Comparison of ENCODE assay signal across 1 cellular context in the genomic region with DNA sequence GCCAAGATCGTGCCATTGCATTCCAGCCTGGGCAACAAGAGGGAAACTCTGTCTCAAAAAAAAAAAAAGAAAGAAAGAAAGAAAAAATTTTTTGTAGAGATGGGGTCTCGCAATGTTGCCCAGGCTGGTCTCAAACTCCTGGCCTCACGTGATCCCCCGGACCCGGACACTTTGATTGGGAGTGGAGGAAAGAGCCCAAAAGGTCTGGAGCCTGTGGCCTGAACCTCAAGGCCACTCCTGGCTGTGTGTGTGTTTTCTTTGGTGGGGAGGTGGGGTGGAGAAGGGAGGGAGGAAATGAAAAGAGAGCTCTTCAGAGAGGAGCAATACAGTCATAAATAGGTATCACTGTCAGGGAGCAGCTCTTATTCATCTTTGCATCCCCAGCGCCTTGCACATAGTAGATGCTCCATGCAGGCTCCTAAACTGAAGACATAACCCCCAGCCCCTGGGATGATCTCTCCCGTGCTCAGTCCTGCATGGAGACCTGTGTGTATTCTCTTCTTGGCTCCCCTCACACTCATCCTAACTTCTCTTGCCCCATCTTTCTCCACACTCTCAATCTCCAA.
TF ChIP-seq lines count a peak whose summit lies in the region.

No MANE protein-coding gene starts in this region.

TF ChIP-seq in HepG2, 621 proteins besides CTCF, POLR2A, EP300 and RAD21 (continued from another document and continues in another):
- TF ChIP-seq IRF1 (CRISPR knock-in tag; IDR thresholded peaks at IDR 0.05; ENCODE audit: low read depth), result no peak
- no peak for TF ChIP-seq ZNF547 (CRISPR knock-in tag; IDR thresholded peaks at IDR 0.05)
- no peak for TF ChIP-seq POLR2G (IDR thresholded peaks at IDR 0.05; ENCODE audit: low read depth, low read length)
- TF ChIP-seq NR2F6 (IDR thresholded peaks at IDR 0.05), result no peak
- 0 out of 2 replicates have a peak, but pooled peaks have one; percentile 15 for TF ChIP-seq NR2F6 (CRISPR knock-in tag; IDR thresholded peaks at IDR 0.05)
- no peak for TF ChIP-seq ELF1 (CRISPR knock-in tag; IDR thresholded peaks at IDR 0.05)
- TF ChIP-seq ZNF776 (CRISPR knock-in tag; IDR thresholded peaks at IDR 0.05), result no peak
- TF ChIP-seq ZNF33B (CRISPR knock-in tag; IDR thresholded peaks at IDR 0.05), result no peak
- no peak for TF ChIP-seq ZNF567 (CRISPR knock-in tag; IDR thresholded peaks at IDR 0.05; ENCODE audit: borderline replicate concordance)
- TF ChIP-seq HOXA5 (CRISPR knock-in tag; IDR thresholded peaks at IDR 0.05), result no peak
- TF ChIP-seq ZNF17 (CRISPR knock-in tag; IDR thresholded peaks at IDR 0.05), result no peak
- TF ChIP-seq, protein P1, sequence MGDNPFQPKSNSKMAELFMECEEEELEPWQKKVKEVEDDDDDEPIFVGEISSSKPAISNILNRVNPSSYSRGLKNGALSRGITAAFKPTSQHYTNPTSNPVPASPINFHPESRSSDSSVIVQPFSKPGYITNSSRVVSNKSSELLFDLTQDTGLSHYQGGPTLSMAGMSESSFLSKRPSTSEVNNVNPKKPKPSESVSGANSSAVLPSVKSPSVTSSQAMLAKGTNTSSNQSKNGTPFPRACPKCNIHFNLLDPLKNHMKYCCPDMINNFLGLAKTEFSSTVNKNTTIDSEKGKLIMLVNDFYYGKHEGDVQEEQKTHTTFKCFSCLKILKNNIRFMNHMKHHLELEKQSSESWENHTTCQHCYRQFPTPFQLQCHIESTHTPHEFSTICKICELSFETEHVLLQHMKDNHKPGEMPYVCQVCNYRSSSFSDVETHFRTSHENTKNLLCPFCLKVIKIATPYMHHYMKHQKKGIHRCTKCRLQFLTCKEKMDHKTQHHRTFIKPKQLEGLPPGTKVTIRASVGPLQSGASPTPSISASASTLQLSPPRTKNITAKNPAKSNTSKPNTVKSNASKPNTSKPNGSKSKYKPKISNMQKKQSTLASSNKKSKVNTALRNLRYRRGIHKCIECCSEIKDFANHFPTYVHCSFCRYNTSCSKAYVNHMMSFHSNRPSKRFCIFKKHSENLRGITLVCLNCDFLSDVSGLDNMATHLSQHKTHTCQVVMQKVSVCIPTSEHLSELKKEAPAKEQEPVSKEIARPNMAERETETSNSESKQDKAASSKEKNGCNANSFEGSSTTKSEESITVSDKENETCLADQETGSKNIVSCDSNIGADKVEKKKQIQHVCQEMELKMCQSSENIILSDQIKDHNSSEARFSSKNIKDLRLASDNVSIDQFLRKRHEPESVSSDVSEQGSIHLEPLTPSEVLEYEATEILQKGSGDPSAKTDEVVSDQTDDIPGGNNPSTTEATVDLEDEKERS (CRISPR knock-in tag; IDR thresholded peaks at IDR 0.05), result no peak
- TF ChIP-seq, protein P2, sequence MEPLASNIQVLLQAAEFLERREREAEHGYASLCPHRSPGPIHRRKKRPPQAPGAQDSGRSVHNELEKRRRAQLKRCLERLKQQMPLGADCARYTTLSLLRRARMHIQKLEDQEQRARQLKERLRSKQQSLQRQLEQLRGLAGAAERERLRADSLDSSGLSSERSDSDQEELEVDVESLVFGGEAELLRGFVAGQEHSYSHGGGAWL (CRISPR knock-in tag; IDR thresholded peaks at IDR 0.05), result no peak
- no peak for TF ChIP-seq FOXA1 (IDR thresholded peaks at IDR 0.05)
- TF ChIP-seq FOXA1 (CRISPR knock-in tag; IDR thresholded peaks at IDR 0.05), result no peak
- no peak for TF ChIP-seq TBP (CRISPR knock-in tag; IDR thresholded peaks at IDR 0.05)
- TF ChIP-seq ZBTB3 (CRISPR knock-in tag; IDR thresholded peaks at IDR 0.05; ENCODE audit: borderline replicate concordance, low read depth), result no peak
- TF ChIP-seq, protein P3, sequence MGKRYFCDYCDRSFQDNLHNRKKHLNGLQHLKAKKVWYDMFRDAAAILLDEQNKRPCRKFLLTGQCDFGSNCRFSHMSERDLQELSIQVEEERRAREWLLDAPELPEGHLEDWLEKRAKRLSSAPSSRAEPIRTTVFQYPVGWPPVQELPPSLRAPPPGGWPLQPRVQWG (CRISPR knock-in tag; IDR thresholded peaks at IDR 0.05; ENCODE audit: borderline replicate concordance, low read depth), result no peak
- TF ChIP-seq ZNF550 (CRISPR knock-in tag; IDR thresholded peaks at IDR 0.05; ENCODE audit: borderline replicate concordance), result no peak
- no peak for TF ChIP-seq MLXIP (CRISPR knock-in tag; IDR thresholded peaks at IDR 0.05; ENCODE audit: borderline replicate concordance)
- peak; percentile 73; the same call in 1 of the 2 replicates for TF ChIP-seq PATZ1 (CRISPR knock-in tag; IDR thresholded peaks at IDR 0.05)
- no peak for TF ChIP-seq SNRNP70 (IDR thresholded peaks at IDR 0.05; ENCODE audit: low read depth, low read length)
- TF ChIP-seq ZBTB2 (CRISPR knock-in tag; IDR thresholded peaks at IDR 0.05; ENCODE audit: low read depth), result no peak
- TF ChIP-seq, protein P4, sequence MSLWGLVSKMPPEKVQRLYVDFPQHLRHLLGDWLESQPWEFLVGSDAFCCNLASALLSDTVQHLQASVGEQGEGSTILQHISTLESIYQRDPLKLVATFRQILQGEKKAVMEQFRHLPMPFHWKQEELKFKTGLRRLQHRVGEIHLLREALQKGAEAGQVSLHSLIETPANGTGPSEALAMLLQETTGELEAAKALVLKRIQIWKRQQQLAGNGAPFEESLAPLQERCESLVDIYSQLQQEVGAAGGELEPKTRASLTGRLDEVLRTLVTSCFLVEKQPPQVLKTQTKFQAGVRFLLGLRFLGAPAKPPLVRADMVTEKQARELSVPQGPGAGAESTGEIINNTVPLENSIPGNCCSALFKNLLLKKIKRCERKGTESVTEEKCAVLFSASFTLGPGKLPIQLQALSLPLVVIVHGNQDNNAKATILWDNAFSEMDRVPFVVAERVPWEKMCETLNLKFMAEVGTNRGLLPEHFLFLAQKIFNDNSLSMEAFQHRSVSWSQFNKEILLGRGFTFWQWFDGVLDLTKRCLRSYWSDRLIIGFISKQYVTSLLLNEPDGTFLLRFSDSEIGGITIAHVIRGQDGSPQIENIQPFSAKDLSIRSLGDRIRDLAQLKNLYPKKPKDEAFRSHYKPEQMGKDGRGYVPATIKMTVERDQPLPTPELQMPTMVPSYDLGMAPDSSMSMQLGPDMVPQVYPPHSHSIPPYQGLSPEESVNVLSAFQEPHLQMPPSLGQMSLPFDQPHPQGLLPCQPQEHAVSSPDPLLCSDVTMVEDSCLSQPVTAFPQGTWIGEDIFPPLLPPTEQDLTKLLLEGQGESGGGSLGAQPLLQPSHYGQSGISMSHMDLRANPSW (CRISPR knock-in tag; IDR thresholded peaks at IDR 0.05; ENCODE audit: borderline replicate concordance), result no peak
- TF ChIP-seq ZNF282 (IDR thresholded peaks at IDR 0.05; ENCODE audit: partially characterized antibody), result no peak
- TF ChIP-seq MYC (CRISPR knock-in tag; IDR thresholded peaks at IDR 0.05; ENCODE audit: borderline replicate concordance), result no peak
- TF ChIP-seq ZNF383 (CRISPR knock-in tag; IDR thresholded peaks at IDR 0.05; ENCODE audit: borderline replicate concordance), result no peak
- no peak for TF ChIP-seq ZNF766 (CRISPR knock-in tag; IDR thresholded peaks at IDR 0.05; ENCODE audit: borderline replicate concordance)
- TF ChIP-seq POLR2AphosphoS5 (IDR thresholded peaks at IDR 0.05; ENCODE audit: low read depth, low read length), result no peak
- no peak for TF ChIP-seq KLF15 (CRISPR knock-in tag; IDR thresholded peaks at IDR 0.05; ENCODE audit: borderline replicate concordance)
- no peak for TF ChIP-seq HNRNPLL (IDR thresholded peaks at IDR 0.05; ENCODE audit: low read depth, low read length, poor library complexity, severe bottlenecking)
- no peak for TF ChIP-seq REXO4 (CRISPR knock-in tag; IDR thresholded peaks at IDR 0.05; ENCODE audit: borderline replicate concordance)
- TF ChIP-seq KLF9 (CRISPR knock-in tag; IDR thresholded peaks at IDR 0.05; ENCODE audit: low read depth), result no peak
- TF ChIP-seq TEF (CRISPR knock-in tag; IDR thresholded peaks at IDR 0.05), result no peak
- TF ChIP-seq ZNF772 (CRISPR knock-in tag; IDR thresholded peaks at IDR 0.05), result no peak
- TF ChIP-seq ARNTL (CRISPR knock-in tag; IDR thresholded peaks at IDR 0.05), result no peak
- TF ChIP-seq ZNF609 (CRISPR knock-in tag; IDR thresholded peaks at IDR 0.05; ENCODE audit: borderline replicate concordance), result no peak
